1 cellular context compared by ENCODE assay signal in the genomic region with DNA sequence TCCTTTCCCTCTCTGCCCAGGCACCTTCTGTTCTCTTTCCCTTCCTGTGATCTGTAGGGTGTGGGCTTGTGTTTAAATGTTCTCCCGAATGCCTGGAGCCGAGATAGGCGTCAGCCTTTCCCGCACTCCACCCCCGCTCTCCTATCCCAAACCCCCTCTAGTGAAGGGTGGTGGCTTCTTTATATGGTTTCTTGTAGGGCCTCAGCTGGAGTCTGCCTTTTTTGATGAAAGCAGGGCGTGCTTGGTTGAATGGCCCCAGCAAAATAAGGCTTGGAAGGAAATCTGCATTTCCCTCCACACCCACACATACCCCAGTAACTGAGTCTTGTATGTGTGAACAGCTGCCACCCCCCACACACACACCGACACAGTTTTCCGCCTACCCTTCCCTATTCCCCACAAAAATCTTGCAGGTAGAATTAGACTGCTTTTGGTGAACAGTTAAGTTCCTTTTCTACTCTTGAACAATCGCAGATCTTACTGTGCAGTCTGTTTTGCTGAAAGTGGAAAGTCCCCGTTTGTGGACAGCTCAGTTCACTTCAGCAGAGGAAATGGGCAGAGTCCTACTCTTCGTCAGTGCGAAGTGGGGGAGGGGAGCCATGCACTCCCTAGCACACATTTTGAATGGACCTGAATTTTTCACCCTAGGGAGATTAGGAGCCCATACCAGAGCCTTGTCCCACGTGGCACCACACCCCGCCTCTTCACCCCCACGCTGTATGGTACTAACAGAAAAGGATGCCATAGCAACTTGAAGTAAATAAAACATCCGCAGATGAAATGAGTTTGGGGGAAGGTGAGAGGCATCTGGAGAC.
A peak's percentile ranks its signal among the peaks of the same experiment; 100 is the strongest.
TF ChIP-seq lines count a peak whose summit lies in the region.

No MANE protein-coding gene starts in this region.

TF ChIP-seq in K562, 482 proteins besides CTCF, POLR2A, EP300 and RAD21 (continued from another document and continues in another):
- TF ChIP-seq, protein P1, sequence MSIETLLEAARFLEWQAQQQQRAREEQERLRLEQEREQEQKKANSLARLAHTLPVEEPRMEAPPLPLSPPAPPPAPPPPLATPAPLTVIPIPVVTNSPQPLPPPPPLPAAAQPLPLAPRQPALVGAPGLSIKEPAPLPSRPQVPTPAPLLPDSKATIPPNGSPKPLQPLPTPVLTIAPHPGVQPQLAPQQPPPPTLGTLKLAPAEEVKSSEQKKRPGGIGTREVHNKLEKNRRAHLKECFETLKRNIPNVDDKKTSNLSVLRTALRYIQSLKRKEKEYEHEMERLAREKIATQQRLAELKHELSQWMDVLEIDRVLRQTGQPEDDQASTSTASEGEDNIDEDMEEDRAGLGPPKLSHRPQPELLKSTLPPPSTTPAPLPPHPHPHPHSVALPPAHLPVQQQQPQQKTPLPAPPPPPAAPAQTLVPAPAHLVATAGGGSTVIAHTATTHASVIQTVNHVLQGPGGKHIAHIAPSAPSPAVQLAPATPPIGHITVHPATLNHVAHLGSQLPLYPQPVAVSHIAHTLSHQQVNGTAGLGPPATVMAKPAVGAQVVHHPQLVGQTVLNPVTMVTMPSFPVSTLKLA (conservative IDR thresholded peaks at IDR 0.05), result peak; percentile 88 to 93
- no peak for TF ChIP-seq ZBTB1 (CRISPR knock-in tag; IDR thresholded peaks at IDR 0.05; ENCODE audit: borderline replicate concordance, low read depth)
- no peak for TF ChIP-seq SRSF9 (IDR thresholded peaks at IDR 0.05; ENCODE audit: borderline replicate concordance, low read depth, low read length)
- TF ChIP-seq, protein P2, sequence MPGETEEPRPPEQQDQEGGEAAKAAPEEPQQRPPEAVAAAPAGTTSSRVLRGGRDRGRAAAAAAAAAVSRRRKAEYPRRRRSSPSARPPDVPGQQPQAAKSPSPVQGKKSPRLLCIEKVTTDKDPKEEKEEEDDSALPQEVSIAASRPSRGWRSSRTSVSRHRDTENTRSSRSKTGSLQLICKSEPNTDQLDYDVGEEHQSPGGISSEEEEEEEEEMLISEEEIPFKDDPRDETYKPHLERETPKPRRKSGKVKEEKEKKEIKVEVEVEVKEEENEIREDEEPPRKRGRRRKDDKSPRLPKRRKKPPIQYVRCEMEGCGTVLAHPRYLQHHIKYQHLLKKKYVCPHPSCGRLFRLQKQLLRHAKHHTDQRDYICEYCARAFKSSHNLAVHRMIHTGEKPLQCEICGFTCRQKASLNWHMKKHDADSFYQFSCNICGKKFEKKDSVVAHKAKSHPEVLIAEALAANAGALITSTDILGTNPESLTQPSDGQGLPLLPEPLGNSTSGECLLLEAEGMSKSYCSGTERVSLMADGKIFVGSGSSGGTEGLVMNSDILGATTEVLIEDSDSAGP (CRISPR knock-in tag; IDR thresholded peaks at IDR 0.05), result no peak
- 0 out of 2 replicates have a peak, but pooled peaks have one; percentile 27 for TF ChIP-seq KAT7 (CRISPR knock-in tag; IDR thresholded peaks at IDR 0.05; ENCODE audit: borderline replicate concordance)
- TF ChIP-seq NBN (IDR thresholded peaks at IDR 0.05; ENCODE audit: low read depth), result no peak
- no peak for TF ChIP-seq NELFE (IDR thresholded peaks at IDR 0.05; ENCODE audit: insufficient read depth, insufficient read length)
- no peak for TF ChIP-seq MIER1 (IDR thresholded peaks at IDR 0.05; ENCODE audit: low read depth)
- TF ChIP-seq, protein P3, sequence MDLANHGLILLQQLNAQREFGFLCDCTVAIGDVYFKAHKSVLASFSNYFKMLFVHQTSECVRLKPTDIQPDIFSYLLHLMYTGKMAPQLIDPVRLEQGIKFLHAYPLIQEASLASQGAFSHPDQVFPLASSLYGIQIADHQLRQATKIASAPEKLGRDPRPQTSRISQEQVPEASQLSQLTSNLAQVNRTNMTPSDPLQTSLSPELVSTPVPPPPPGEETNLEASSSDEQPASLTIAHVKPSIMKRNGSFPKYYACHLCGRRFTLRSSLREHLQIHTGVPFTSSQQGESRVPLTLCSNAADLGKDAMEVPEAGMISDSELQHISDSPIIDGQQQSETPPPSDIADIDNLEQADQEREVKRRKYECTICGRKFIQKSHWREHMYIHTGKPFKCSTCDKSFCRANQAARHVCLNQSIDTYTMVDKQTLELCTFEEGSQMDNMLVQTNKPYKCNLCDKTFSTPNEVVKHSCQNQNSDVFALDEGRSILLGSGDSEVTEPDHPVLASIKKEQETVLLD (IDR thresholded peaks at IDR 0.05), result 0 out of 2 replicates have a peak, but pooled peaks have one; percentile 17
- TF ChIP-seq ZNF511 (CRISPR knock-in tag; IDR thresholded peaks at IDR 0.05), result no peak
- no peak for TF ChIP-seq ATF1 (CRISPR knock-in tag; IDR thresholded peaks at IDR 0.05)
- peak; percentile 27; the same call in 1 of the 2 replicates for TF ChIP-seq ATF1 (tag; IDR thresholded peaks at IDR 0.05)
- TF ChIP-seq ZZZ3 (IDR thresholded peaks at IDR 0.05), result no peak
- TF ChIP-seq ZNF41 (CRISPR knock-in tag; conservative IDR thresholded peaks at IDR 0.05), result no peak
- TF ChIP-seq RBM22 (IDR thresholded peaks at IDR 0.05; ENCODE audit: low read depth, low read length, poor library complexity, severe bottlenecking), result no peak
- no peak for TF ChIP-seq PHB (CRISPR knock-in tag; IDR thresholded peaks at IDR 0.05)
- no peak for TF ChIP-seq C11orf30 (IDR thresholded peaks at IDR 0.05; ENCODE audit: low read depth)
- no peak for TF ChIP-seq LARP7 (IDR thresholded peaks at IDR 0.05)
- no peak for TF ChIP-seq SAFB2 (IDR thresholded peaks at IDR 0.05; ENCODE audit: borderline replicate concordance, low read depth, low read length, severe bottlenecking)
- TF ChIP-seq BCOR (IDR thresholded peaks at IDR 0.05), result no peak
- TF ChIP-seq HDAC2 (IDR thresholded peaks at IDR 0.05), result no peak
- TF ChIP-seq ZNF217 (CRISPR knock-in tag; IDR thresholded peaks at IDR 0.05), result no peak
- no peak for TF ChIP-seq ZNF589 (CRISPR knock-in tag; IDR thresholded peaks at IDR 0.05; ENCODE audit: low read depth)
- no peak for TF ChIP-seq SAP30 (IDR thresholded peaks at IDR 0.05; ENCODE audit: borderline replicate concordance, insufficient read depth, low read depth, low read length, poor library complexity, severe bottlenecking)
- peak; percentile 77; the same call in 1 of the 2 replicates for TF ChIP-seq ARID4B (CRISPR knock-in tag; IDR thresholded peaks at IDR 0.05)
- TF ChIP-seq NR3C1 (CRISPR knock-in tag; IDR thresholded peaks at IDR 0.05), result no peak
- TF ChIP-seq ZNF444 (CRISPR knock-in tag; IDR thresholded peaks at IDR 0.05), result no peak
- TF ChIP-seq, protein P4, sequence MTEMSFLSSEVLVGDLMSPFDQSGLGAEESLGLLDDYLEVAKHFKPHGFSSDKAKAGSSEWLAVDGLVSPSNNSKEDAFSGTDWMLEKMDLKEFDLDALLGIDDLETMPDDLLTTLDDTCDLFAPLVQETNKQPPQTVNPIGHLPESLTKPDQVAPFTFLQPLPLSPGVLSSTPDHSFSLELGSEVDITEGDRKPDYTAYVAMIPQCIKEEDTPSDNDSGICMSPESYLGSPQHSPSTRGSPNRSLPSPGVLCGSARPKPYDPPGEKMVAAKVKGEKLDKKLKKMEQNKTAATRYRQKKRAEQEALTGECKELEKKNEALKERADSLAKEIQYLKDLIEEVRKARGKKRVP (CRISPR knock-in tag; IDR thresholded peaks at IDR 0.05), result no peak
- TF ChIP-seq PCBP2 (IDR thresholded peaks at IDR 0.05; ENCODE audit: low read depth, low read length, poor library complexity, severe bottlenecking), result no peak
- TF ChIP-seq EGR1 (conservative IDR thresholded peaks at IDR 0.05), result peak; percentile 86
- no peak for TF ChIP-seq ZNF507 (tag; conservative IDR thresholded peaks at IDR 0.05)
- no peak for TF ChIP-seq GATAD2A (IDR thresholded peaks at IDR 0.05)
- no peak for TF ChIP-seq ZNF551 (CRISPR knock-in tag; IDR thresholded peaks at IDR 0.05)
- TF ChIP-seq NKRF (IDR thresholded peaks at IDR 0.05; ENCODE audit: borderline replicate concordance), result peak; percentile 79
- TF ChIP-seq, protein P5, sequence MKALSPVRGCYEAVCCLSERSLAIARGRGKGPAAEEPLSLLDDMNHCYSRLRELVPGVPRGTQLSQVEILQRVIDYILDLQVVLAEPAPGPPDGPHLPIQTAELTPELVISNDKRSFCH (CRISPR knock-in tag; IDR thresholded peaks at IDR 0.05), result no peak
- TF ChIP-seq, protein P5 (tag; IDR thresholded peaks at IDR 0.05), result no peak
- peak; percentile 43; the same call in 1 of the 2 replicates for TF ChIP-seq CREM (IDR thresholded peaks at IDR 0.05; ENCODE audit: low read depth)
- TF ChIP-seq CREB3L1 (IDR thresholded peaks at IDR 0.05; ENCODE audit: borderline replicate concordance, low read depth), result peak; percentile 58; the same call in 1 of the 2 replicates
- peak in 1 of 2 experiments; percentile 82; a peak in 2 of 4 replicates for TF ChIP-seq SIN3A (IDR thresholded peaks at IDR 0.05; ENCODE audit: borderline replicate concordance in 2 of 2, control insufficient read depth in 1 of 2, low read depth in 2 of 2, low read length in 2 of 2)
- no peak for TF ChIP-seq MTF1 (CRISPR knock-in tag; IDR thresholded peaks at IDR 0.05; ENCODE audit: borderline replicate concordance)
- no peak for TF ChIP-seq HNRNPH1 (optimal IDR thresholded peaks at IDR 0.05; ENCODE audit: low read depth, low read length)
- TF ChIP-seq TCF7 (IDR thresholded peaks at IDR 0.05; ENCODE audit: borderline replicate concordance), result no peak
- TF ChIP-seq GMEB1 (CRISPR knock-in tag; IDR thresholded peaks at IDR 0.05), result no peak
- no peak for TF ChIP-seq GABPB2 (CRISPR knock-in tag; conservative IDR thresholded peaks at IDR 0.05)
- TF ChIP-seq POLR3A (IDR thresholded peaks at IDR 0.05; ENCODE audit: borderline replicate concordance, extremely low read depth, insufficient read depth, insufficient read length), result no peak
- no peak for TF ChIP-seq JUN (IDR thresholded peaks at IDR 0.05; ENCODE audit: borderline replicate concordance, low read depth, low read length)
- no peak for TF ChIP-seq JUN (CRISPR knock-in tag; IDR thresholded peaks at IDR 0.05; ENCODE audit: borderline replicate concordance)
